In the genomic region with DNA sequence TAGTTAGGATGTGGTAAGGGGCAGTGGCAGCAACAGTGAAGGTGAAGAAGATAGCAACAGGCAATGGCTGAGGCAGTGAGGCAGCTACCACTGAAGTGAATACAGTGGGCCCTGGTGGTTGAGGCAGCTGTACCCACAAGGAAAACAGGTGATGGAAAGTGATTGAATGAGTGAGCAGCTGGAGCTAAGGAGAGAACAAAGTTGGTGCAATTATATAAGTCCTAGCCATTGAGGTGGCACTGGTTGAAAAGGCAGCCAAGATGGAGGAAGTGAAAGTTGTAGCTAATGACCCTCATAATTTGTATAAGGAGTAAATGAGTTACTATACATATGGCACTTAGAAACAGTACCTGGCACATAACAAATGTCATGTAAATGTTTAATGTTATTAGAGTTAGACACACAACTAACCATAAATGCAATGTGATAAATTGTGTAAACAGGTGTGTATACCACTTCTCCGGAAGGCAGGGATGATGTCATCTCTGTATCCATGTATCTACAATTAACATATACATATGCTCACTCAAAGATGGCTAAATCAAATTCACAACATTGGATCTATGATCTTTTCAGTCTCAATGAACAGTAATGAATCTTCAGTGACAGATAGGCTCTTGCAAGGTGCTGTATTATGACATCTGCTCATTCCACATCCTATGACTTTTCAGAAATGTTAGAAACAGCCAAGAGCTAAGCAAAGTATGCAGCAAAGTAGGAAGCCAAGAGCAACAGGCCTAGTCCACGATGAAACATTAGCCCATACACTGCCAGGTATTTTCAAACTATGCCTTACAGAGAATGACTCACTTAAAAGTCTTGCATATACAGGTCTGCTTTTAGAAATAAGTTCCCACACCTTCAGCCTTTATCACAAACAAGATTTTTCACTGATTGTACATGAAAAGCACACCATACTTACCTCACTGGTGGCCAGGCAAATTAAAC, we compare ENCODE assay signal across 8 cellular contexts. TPM values are rescaled to one million over a fixed set of nuclear protein-coding genes. Genes with fewer than 3 reads are reported as not detected.
DNase-seq lines count a peak whose midpoint lies in the region; ATAC-seq and TF ChIP-seq lines count a peak whose summit lies in the region.

No MANE protein-coding gene starts in this region.

- peak overlapping the region; percentile 67 for H3K4me3 ChIP-seq in DOHH2 (ENCODE audit: low read length)

- peaks cover 79% of the 10 kb centered on the region for H3K4me1 ChIP-seq in DOHH2 (ENCODE audit: control insufficient read depth, low read length)

- peaks cover 67% of the 10 kb centered on the region for H3K36me3 ChIP-seq in DOHH2 (ENCODE audit: control insufficient read depth, low read length)

- H3K27me3 ChIP-seq in DOHH2 (ENCODE audit: control insufficient read depth, low read length): no peaks in the 10 kb centered on the region

- peak; percentile 81 for ATAC-seq in GM21423 (IDR thresholded peaks at IDR 0.05; ENCODE audit: unreplicated experiment)
- ATAC-seq in HG03571 (IDR thresholded peaks at IDR 0.05; ENCODE audit: unreplicated experiment): peak; percentile 89
- ATAC-seq in sciatic nerve: peak; percentile 72

- intact Hi-C loops in sciatic nerve (cut with DNase I): no loop called here

- H3F3A ChIP-seq in DOHH2 (ENCODE audit: control insufficient read depth, insufficient read depth): peaks cover 27% of the 10 kb centered on the region

- H4K20me1 ChIP-seq in DOHH2 (ENCODE audit: control insufficient read depth, insufficient read depth, low read depth, low read length): no peaks in the 10 kb centered on the region

- TF ChIP-seq CTCF in DOHH2 (IDR thresholded peaks at IDR 0.05; ENCODE audit: low read depth, low read length, poor library complexity, severe bottlenecking): no peak

- H3K9me2 ChIP-seq in DOHH2 (replicated peaks; ENCODE audit: control insufficient read depth, low read length): no peaks in the 10 kb centered on the region

- peak overlapping the region; percentile 87 for H3K4me2 ChIP-seq in DOHH2 (ENCODE audit: low read length)

- H3K79me2 ChIP-seq in DOHH2 (ENCODE audit: control insufficient read depth, low read length): peaks cover 56% of the 10 kb centered on the region

- DNase-seq in astrocyte of the hippocampus (ENCODE audit: low read depth, low spot score) (peak; percentile 86), sciatic nerve (ENCODE audit: low spot score) (no peak), NCI-H2107 (lab: John Stamatoyannopoulos, UW) (no peak), DMS114 treated with DMSO at 0.1 percent for 48 hours (lab: John Stamatoyannopoulos, UW; ENCODE audit: unreplicated experiment) (no peak)
- DNase-seq in stimulated activated CD4-positive, alpha-beta T cell treated with anti-CD3 and anti-CD28 coated beads, Interleukin-12 subunit alpha, Interleukin-12 subunit beta, amount 100 ng/mL, for 4 hours: no peak

- H3K9me3 ChIP-seq in DOHH2 (ENCODE audit: control insufficient read depth, insufficient read depth, low read length): no peaks in the 10 kb centered on the region

- peak overlapping the region; percentile 93 for H3K27ac ChIP-seq in DOHH2 (ENCODE audit: low read depth, low read length)

RNA-seq across cellular contexts. Expression of gene XPNPEP1, which starts 10.7 kb away (rescaled TPM):
- 60.6 TPM for total RNA-seq in sciatic nerve
